Comparison of ENCODE assay signal across 7 cellular contexts in genomic region chr2:158569284-158569683, GRCh38.
"Had no signal": no experiment of that assay in that cellular context is flagged by ENCODE, and none has a peak within 500 bp of the region (broad histone marks: within the 10 kb centered on the region; RNA-seq: fewer than 3 reads in every experiment).

No MANE protein-coding gene starts in this region.

- H3K9ac ChIP-seq: KMS-11 had no signal

- DNase-seq: Karpas-422, Kasumi-1, KBM-7, KG1 had no signal

- H3K4me2 ChIP-seq: KMS-11 had no signal

- H3K27ac ChIP-seq: HL-60, KMS-11 had no signal

- FAIRE-seq: HTR-8/SVneo had no signal
